ENCODE assay signal across 23 cellular contexts in the genomic region with DNA sequence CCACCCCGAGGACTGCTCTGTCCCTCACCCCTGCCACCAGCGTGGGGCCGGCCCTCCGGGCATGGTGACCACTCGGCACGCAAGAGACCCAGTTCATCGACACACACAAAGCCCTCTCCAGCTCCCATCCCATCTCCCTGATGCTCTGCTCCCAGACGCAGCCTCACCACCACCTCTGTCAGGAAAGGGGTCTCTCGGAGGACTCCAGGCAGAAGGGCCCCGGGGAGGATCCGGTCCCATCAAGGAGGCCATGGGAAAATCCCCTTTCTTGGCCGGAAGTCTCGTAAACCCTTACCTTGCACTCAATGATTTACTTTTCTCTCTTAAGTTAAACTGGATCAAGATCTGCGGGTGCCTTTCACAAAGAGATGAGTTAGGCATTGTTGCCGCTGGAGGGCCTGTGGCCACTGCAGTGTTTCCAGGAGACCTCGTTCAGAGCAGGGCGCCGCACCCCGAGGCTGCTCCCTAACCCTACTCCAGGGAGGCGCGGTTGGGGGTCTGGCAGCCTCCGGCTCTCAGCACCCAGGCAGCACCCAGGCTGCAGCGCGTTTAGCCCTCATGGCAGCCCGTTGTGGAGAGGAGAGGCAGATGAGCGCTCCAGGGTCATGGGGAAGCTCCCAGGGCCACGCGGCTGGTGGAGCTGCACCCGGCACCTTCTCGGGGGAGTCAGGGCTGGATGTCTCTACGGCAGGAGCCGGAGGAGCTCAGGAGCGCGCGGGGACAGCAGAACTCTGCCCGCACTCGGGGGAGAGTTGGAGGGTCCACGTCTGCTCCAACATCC. TPM values are rescaled to one million over a fixed set of nuclear protein-coding genes. Genes with fewer than 3 reads are reported as not detected.
DNase-seq lines count a peak whose midpoint lies in the region; ATAC-seq lines count a peak whose summit lies in the region.
"Had no signal": no experiment of that assay in that cellular context is flagged by ENCODE, and none has a peak within 500 bp of the region (broad histone marks: within the 10 kb centered on the region; RNA-seq: fewer than 3 reads in every experiment).

No MANE protein-coding gene starts in this region.

- peak overlapping the region in 2 of 9 donors; percentile 81 for H3K27ac Mint-ChIP-seq in naive thymus-derived CD4-positive, alpha-beta T cell
- H3K27ac Mint-ChIP-seq: activated naive CD8-positive, alpha-beta T cell treated with anti-CD3 and anti-CD28 coated beads, Interleukin-2, amount 10 ng/mL, durations not matched to agents 7 days and 5 days had no signal

- H3K27me3 Mint-ChIP-seq in naive thymus-derived CD4-positive, alpha-beta T cell, result peaks cover 2 to 36% (median 19%) of the 10 kb centered on the region in 5 donors

- no peak overlapping the region for H3K4me3 ChIP-seq in aorta (ENCODE audit: low read length in 2 of 2)
- no peak overlapping the region for H3K4me3 ChIP-seq in naive thymus-derived CD4-positive, alpha-beta T cell (ENCODE audit: low read length)
- H3K4me3 ChIP-seq: gastrocnemius medialis, HAP-1, tibial artery had no signal

- H3K27ac ChIP-seq in aorta (ENCODE audit: low read depth in 1 of 2, low read length in 2 of 2), result no peak overlapping the region
- no peak overlapping the region for H3K27ac ChIP-seq in naive thymus-derived CD4-positive, alpha-beta T cell (ENCODE audit: low read depth, low read length)
- H3K27ac ChIP-seq: gastrocnemius medialis, KMS-11, neutrophil, tibial artery had no signal

- CTCF ChIA-PET in naive thymus-derived CD4-positive, alpha-beta T cell (lab: Charles Lee), result no interaction called here

- H3K9me3 ChIP-seq in aorta (ENCODE audit: control insufficient read depth, low read length), result no peaks in the 10 kb centered on the region
- H3K9me3 ChIP-seq in naive thymus-derived CD4-positive, alpha-beta T cell (ENCODE audit: control insufficient read depth in 2 of 3, low read length in 3 of 3), result no peaks in the 10 kb centered on the region
- H3K9me3 ChIP-seq: gastrocnemius medialis, HAP-1, neutrophil, tibial artery had no signal

- H3K36me3 ChIP-seq in aorta (ENCODE audit: control insufficient read depth in 1 of 2, insufficient read depth in 2 of 2, low read length in 1 of 2), result no peaks in the 10 kb centered on the region
- H3K36me3 ChIP-seq in naive thymus-derived CD4-positive, alpha-beta T cell (ENCODE audit: control insufficient read depth in 2 of 3, insufficient read depth in 3 of 3, low read length in 3 of 3), result no peaks in the 10 kb centered on the region
- H3K36me3 ChIP-seq: gastrocnemius medialis, HAP-1, neutrophil, tibial artery had no signal

- H3K4me1 Mint-ChIP-seq in naive thymus-derived CD4-positive, alpha-beta T cell, result peaks cover 4 to 8% (median 5%) of the 10 kb centered on the region in 7 donors

- H3K4me1 ChIP-seq in aorta (ENCODE audit: control insufficient read depth in 1 of 2, insufficient read depth in 2 of 2, low read length in 2 of 2), result no peaks in the 10 kb centered on the region
- no peaks in the 10 kb centered on the region for H3K4me1 ChIP-seq in naive thymus-derived CD4-positive, alpha-beta T cell (ENCODE audit: control insufficient read depth in 2 of 2, insufficient read depth in 2 of 2, low read length in 2 of 2)
- H3K4me1 ChIP-seq: gastrocnemius medialis, HAP-1, tibial artery had no signal

- 67 to 71% methylated on average over 38 of the region's 38 CpGs for WGBS in aorta, 2 donors

- peaks cover 0 to 3% (median 0%) of the 10 kb centered on the region in 11 donors for H3K9me3 Mint-ChIP-seq in naive thymus-derived CD4-positive, alpha-beta T cell
- H3K9me3 Mint-ChIP-seq: activated naive CD8-positive, alpha-beta T cell treated with anti-CD3 and anti-CD28 coated beads, Interleukin-2, amount 10 ng/mL, durations not matched to agents 7 days and 5 days; central memory CD8-positive, alpha-beta T cell had no signal

- POLR2A ChIA-PET in naive thymus-derived CD4-positive, alpha-beta T cell (lab: Charles Lee), result no interaction called here

- intact Hi-C loops in aorta (cut with DNase I), result no loop called here
- intact Hi-C loops in naive thymus-derived CD4-positive, alpha-beta T cell (cut with micrococcal nuclease), result no loop called here

- peaks cover 0 to 3% (median 0%) of the 10 kb centered on the region in 5 donors for H3K36me3 Mint-ChIP-seq in naive thymus-derived CD4-positive, alpha-beta T cell
- H3K36me3 Mint-ChIP-seq: activated naive CD8-positive, alpha-beta T cell treated with anti-CD3 and anti-CD28 coated beads, Interleukin-2, amount 10 ng/mL, durations not matched to agents 7 days and 5 days had no signal

- DNase-seq in activated effector memory CD4-positive, alpha-beta T cell treated with anti-CD3 and anti-CD28 coated beads, Interleukin-2, amount 50 U/mL, for 16 hours, result peak; percentile 60
- DNase-seq in activated effector memory CD4-positive, alpha-beta T cell treated with Interleukin-2 at 50 U/mL for 16 hours, result no peak
- DNase-seq in SK-N-DZ (ENCODE audit: low spot score) (peak; percentile 67), kidney tubule cell (ENCODE audit: low spot score) (peak; percentile 23), aorta (peak in 1 of 2 donors; percentile 30), DMS79 treated with DMSO at 0.1 percent for 48 hours (lab: John Stamatoyannopoulos, UW) (no peak)
- no peak for DNase-seq in naive thymus-derived CD4-positive, alpha-beta T cell
- no peak for DNase-seq in activated CD8-positive, alpha-beta memory T cell treated with anti-CD3 and anti-CD28 coated beads, Interleukin-2, amount 50 U/mL, for 4 hours
- DNase-seq: activated naive CD8-positive, alpha-beta T cell treated with anti-CD3 and anti-CD28 coated beads, Interleukin-2, amount 10 ng/mL, durations not matched to agents 7 days and 5 days; AML-193; DMS153; gastrocnemius medialis; mesendoderm; NCI-H1417; NCI-H446 treated with DMSO at 0.1 percent for 48 hours; stimulated activated CD4-positive, alpha-beta T cell treated with anti-CD3 and anti-CD28 coated beads, Interleukin-4, amount 100 ng/mL, for 24 hours; SW 1271; tibial artery had no signal

- ATAC-seq in aorta (ENCODE audit: low FRiP score), result peak; percentile 33
- ATAC-seq in naive thymus-derived CD4-positive, alpha-beta T cell, result no peak
- ATAC-seq: activated CD4-positive, CD25-positive, alpha-beta regulatory T cell treated with anti-CD3 and anti-CD28 coated beads, Interleukin-2, amount 50 U/mL, for 24 hours; gastrocnemius medialis had no signal

- H3K4me3 Mint-ChIP-seq in naive thymus-derived CD4-positive, alpha-beta T cell, result no peak overlapping the region
- H3K4me3 Mint-ChIP-seq: activated naive CD8-positive, alpha-beta T cell treated with anti-CD3 and anti-CD28 coated beads, Interleukin-2, amount 10 ng/mL, durations not matched to agents 7 days and 5 days; central memory CD8-positive, alpha-beta T cell had no signal

- no peaks in the 10 kb centered on the region for H3K27me3 ChIP-seq in aorta (ENCODE audit: control insufficient read depth in 1 of 2, insufficient read depth in 2 of 2, low read length in 1 of 2)
- no peaks in the 10 kb centered on the region for H3K27me3 ChIP-seq in naive thymus-derived CD4-positive, alpha-beta T cell (ENCODE audit: control insufficient read depth in 2 of 2, insufficient read depth in 2 of 2, low read length in 2 of 2)

RNA-seq across cellular contexts. Expression of gene C2CD4C, which starts 31.0 kb away (rescaled TPM):
- polyA plus RNA-seq in SK-N-DZ (2014; cell fraction: cytosol; rRNA removed), result 8.0 and 11.7 TPM in 2 replicates
- 26.7 and 31.2 TPM in 2 replicates for polyA plus RNA-seq in SK-N-DZ (2014; cell fraction: nucleus; rRNA removed)
- 1 to 10 TPM in 1 of 2 donors, under 1 TPM in 1; 0.88 to 1.1 TPM for total RNA-seq in aorta
- polyA plus RNA-seq in aorta, result not detected
- total RNA-seq in naive thymus-derived CD4-positive, alpha-beta T cell, result not detected
- not detected for polyA plus RNA-seq in naive thymus-derived CD4-positive, alpha-beta T cell
- total RNA-seq: activated naive CD8-positive, alpha-beta T cell treated with anti-CD3 and anti-CD28 coated beads, Interleukin-2, amount 10 ng/mL, durations not matched to agents 7 days and 5 days had no signal

RNA-seq across cellular contexts. Expression of gene MIER2, which starts 33.4 kb away (rescaled TPM):
- 51.4 and 59.5 TPM in 2 replicates for polyA plus RNA-seq in SK-N-DZ (2014; cell fraction: cytosol; rRNA removed)
- polyA plus RNA-seq in SK-N-DZ (2014; cell fraction: nucleus; rRNA removed), result 42.3 and 53.4 TPM in 2 replicates
- total RNA-seq in aorta, result 10 to 100 TPM; 26.4 to 31.1 TPM
- polyA plus RNA-seq in aorta, result 1 to 10 TPM; 3.3 to 9.1 TPM
- total RNA-seq in naive thymus-derived CD4-positive, alpha-beta T cell, result 10 to 100 TPM; 16.0 to 24.6 (median 17.7) TPM
- polyA plus RNA-seq in naive thymus-derived CD4-positive, alpha-beta T cell, result 1 to 10 TPM; 3.9 to 7.8 TPM

Comparison
In these comparisons a context has a peak if more than half of its experiments do, and no peak if none do; other contexts are left out.
1. DNase-seq: peak in activated effector memory CD4-positive, alpha-beta T cell treated with anti-CD3 and anti-CD28 coated beads, Interleukin-2, amount 50 U/mL, for 16 hours (single experiment), SK-N-DZ (single experiment) and kidney tubule cell (single experiment); none in activated effector memory CD4-positive, alpha-beta T cell treated with Interleukin-2 at 50 U/mL for 16 hours (single experiment), naive thymus-derived CD4-positive, alpha-beta T cell (0 of 9), activated CD8-positive, alpha-beta memory T cell treated with anti-CD3 and anti-CD28 coated beads, Interleukin-2, amount 50 U/mL, for 4 hours (single experiment) and DMS79 treated with DMSO at 0.1 percent for 48 hours (single experiment).